8 cellular contexts compared by ENCODE assay signal in genomic region chr4:2333356-2333841, GRCh38.
DNase-seq lines count a peak whose midpoint lies in the region; ATAC-seq and TF ChIP-seq lines count a peak whose summit lies in the region.
"Had no signal": no experiment of that assay in that cellular context is flagged by ENCODE, and none has a peak within 500 bp of the region (broad histone marks: within the 10 kb centered on the region; RNA-seq: fewer than 3 reads in every experiment).

No MANE protein-coding gene starts in this region.

- DNase-seq in GM23338 (ENCODE audit: low spot score) (no peak), NB4 (ENCODE audit: low read depth) (peak; percentile 91), left colon (peak; percentile 76 to 80), stomach (peak; percentile 76), G401 (ENCODE audit: low spot score) (no peak), DMS 273 (lab: John Stamatoyannopoulos, UW; ENCODE audit: unreplicated experiment) (no peak), NCI-H1092 (lab: John Stamatoyannopoulos, UW) (no peak)

- H3F3A ChIP-seq in GM23338 (replicated peaks; ENCODE audit: low read depth), result no peaks in the 10 kb centered on the region

- no peak overlapping the region for H3K4me2 ChIP-seq in GM23338

- H3K4me3 ChIP-seq in GM23338 (no peak overlapping the region), NB4 (ENCODE audit: low read depth, low read length) (no peak overlapping the region), stomach (no peak overlapping the region)

- no peaks in the 10 kb centered on the region for H3K79me2 ChIP-seq in GM23338 (replicated peaks; ENCODE audit: insufficient read depth)

- TF ChIP-seq POLR2A in NB4 (IDR thresholded peaks at IDR 0.05; ENCODE audit: extremely low read depth, insufficient read length), result no peak
- TF ChIP-seq POLR2A in stomach (IDR thresholded peaks at IDR 0.05), result no peak

- in situ Hi-C loops in G401 (cut with HindIII; ENCODE audit: low sequenced_read_pairs), result no loop called here

- H3K27me3 ChIP-seq in GM23338 (ENCODE audit: insufficient read depth), result no peaks in the 10 kb centered on the region
- H3K27me3 ChIP-seq in stomach, result no peaks in the 10 kb centered on the region

- H3K9me3 Mint-ChIP-seq in GM23338, result no peaks in the 10 kb centered on the region; the same call in 2 of the 3 replicates

- peaks cover 16% of the 10 kb centered on the region for H3K27me3 Mint-ChIP-seq in GM23338 (ENCODE audit: insufficient read depth, low read depth, poor library complexity)

- H4K20me1 ChIP-seq in GM23338 (replicated peaks; ENCODE audit: insufficient read depth), result no peaks in the 10 kb centered on the region

- no peaks in the 10 kb centered on the region for H3K9me2 ChIP-seq in GM23338 (ENCODE audit: insufficient read depth)

- no peak overlapping the region for H3K4me3 Mint-ChIP-seq in GM23338

- intact Hi-C loops in left colon (cut with DNase I, micrococcal nuclease) (no loop called here), stomach (cut with DNase I; ENCODE audit: low total_unique reads) (no loop called here)

- H2AFZ ChIP-seq in GM23338, result no peak overlapping the region

- H3K27ac Mint-ChIP-seq in GM23338, result no peak overlapping the region

- TF ChIP-seq CTCF in GM23338 (conservative IDR thresholded peaks at IDR 0.05; ENCODE audit: low read depth in 2 of 2) (no peak), NB4 (IDR thresholded peaks at IDR 0.05; ENCODE audit: low read depth, low read length) (no peak), stomach (IDR thresholded peaks at IDR 0.05) (no peak)

- ATAC-seq in GM23338, result peak; percentile 20
- peak; percentile 95 for ATAC-seq in left colon

- H3K36me3 Mint-ChIP-seq in GM23338 (ENCODE audit: low read depth), result no peaks in the 10 kb centered on the region; the same call in 2 of the 3 replicates

- no peaks in the 10 kb centered on the region for H3K9me3 ChIP-seq in stomach

- WGBS in stomach, 5 donors, result 23 to 60% (median 31%) methylated on average over 1 to 18 of the region's 18 CpGs

- H3K27ac ChIP-seq in GM23338 (ENCODE audit: low read depth) (no peak overlapping the region), stomach (peak overlapping the region in 4 of 5 donors; percentile 29 to 60 (median 46))
- H3K27ac ChIP-seq: epithelial cell of prostate had no signal

- no peaks in the 10 kb centered on the region for H3K36me3 ChIP-seq in GM23338 (ENCODE audit: insufficient read depth)
- peaks cover 5 to 30% (median 13%) of the 10 kb centered on the region in 4 donors for H3K36me3 ChIP-seq in stomach

- no peak for TF ChIP-seq EP300 in stomach (IDR thresholded peaks at IDR 0.05)

- peaks cover 8% of the 10 kb centered on the region; the same call in 2 of the 3 replicates for H3K4me1 Mint-ChIP-seq in GM23338

- H3K4me1 ChIP-seq in GM23338 (ENCODE audit: insufficient read depth) (no peaks in the 10 kb centered on the region), stomach (peaks cover 3 to 22% (median 12%) of the 10 kb centered on the region in 4 donors)

TF ChIP-seq in GM23338, 12 proteins besides CTCF, POLR2A, EP300 and RAD21 (continues in another document):
- TF ChIP-seq EZH2phosphoT487 (IDR thresholded peaks at IDR 0.05; ENCODE audit: unreplicated experiment) (no peak), NANOG (IDR thresholded peaks at IDR 0.05; ENCODE audit: borderline replicate concordance) (no peak), ZNF462 (CRISPR knock-in tag; IDR thresholded peaks at IDR 0.05) (no peak), JUNB (IDR thresholded peaks at IDR 0.05; ENCODE audit: unreplicated experiment) (no peak), STAT1 (IDR thresholded peaks at IDR 0.05; ENCODE audit: unreplicated experiment) (no peak), REST (IDR thresholded peaks at IDR 0.05; ENCODE audit: unreplicated experiment) (no peak), POLR2AphosphoS5 (IDR thresholded peaks at IDR 0.05; ENCODE audit: low read depth) (no peak), ZNF114 (CRISPR knock-in tag; IDR thresholded peaks at IDR 0.05) (no peak), CREB1 (CRISPR knock-in tag; IDR thresholded peaks at IDR 0.05; ENCODE audit: low read depth) (no peak), ZNF331 (CRISPR knock-in tag; IDR thresholded peaks at IDR 0.05; ENCODE audit: low read depth) (no peak)

Comparison
In these comparisons a context has a peak if more than half of its experiments do, and no peak if none do; other contexts are left out.
1. DNase-seq: peak in NB4 (single experiment), left colon (2 of 2) and stomach (single experiment); none in GM23338 (single experiment), G401 (single experiment), DMS 273 (single experiment) and NCI-H1092 (single experiment).